Comparison of ENCODE assay signal across 7 cellular contexts in genomic region chr14:23057757-23058653, GRCh38. TPM values are rescaled to one million over a fixed set of nuclear protein-coding genes. Genes with fewer than 3 reads are reported as not detected.
DNase-seq lines count a peak whose midpoint lies in the region; ATAC-seq and TF ChIP-seq lines count a peak whose summit lies in the region.

No MANE protein-coding gene starts in this region.

- H3K9me3 ChIP-seq in lower lobe of right lung: no peaks in the 10 kb centered on the region

- ATAC-seq in GM19023 (IDR thresholded peaks at IDR 0.05; ENCODE audit: unreplicated experiment) (peak; percentile 60), HG03354 (IDR thresholded peaks at IDR 0.05; ENCODE audit: poor library complexity, severe bottlenecking, unreplicated experiment) (peak; percentile 66), lower lobe of right lung (peak; percentile 87)

- H3K27ac ChIP-seq in lower lobe of right lung: peak overlapping the region; percentile 58

- H3K4me3 ChIP-seq in lower lobe of right lung: peak overlapping the region; percentile 81

- no peaks in the 10 kb centered on the region for H3K27me3 ChIP-seq in lower lobe of right lung (ENCODE audit: low read depth)

- H3K4me3 Mint-ChIP-seq in dendritic cell treated with granulocyte-macrophage colony-stimulating factor and Interleukin-4, amounts not matched to agents 40 ng/mL and 50 ng/mL, for 4 days: peak overlapping the region; percentile 78

- H3K9me3 Mint-ChIP-seq in dendritic cell treated with granulocyte-macrophage colony-stimulating factor and Interleukin-4, amounts not matched to agents 40 ng/mL and 50 ng/mL, for 4 days: no peaks in the 10 kb centered on the region

- H3K36me3 ChIP-seq in lower lobe of right lung: peaks cover 45% of the 10 kb centered on the region

- peaks cover 50% of the 10 kb centered on the region for H3K36me3 Mint-ChIP-seq in dendritic cell treated with granulocyte-macrophage colony-stimulating factor and Interleukin-4, amounts not matched to agents 40 ng/mL and 50 ng/mL, for 4 days (ENCODE audit: low read depth)

- H3K27ac Mint-ChIP-seq in dendritic cell treated with granulocyte-macrophage colony-stimulating factor and Interleukin-4, amounts not matched to agents 40 ng/mL and 50 ng/mL, for 4 days: no peak overlapping the region

- H3K4me1 ChIP-seq in lower lobe of right lung: peaks cover 23% of the 10 kb centered on the region

- peaks cover 20% of the 10 kb centered on the region for H3K27me3 Mint-ChIP-seq in dendritic cell treated with granulocyte-macrophage colony-stimulating factor and Interleukin-4, amounts not matched to agents 40 ng/mL and 50 ng/mL, for 4 days

- intact Hi-C loops in dendritic cell treated with granulocyte-macrophage colony-stimulating factor and Interleukin-4, amounts not matched to agents 40 ng/mL and 50 ng/mL, for 4 days (cut with micrococcal nuclease): loop anchor here (1.0 kb wide), 1 partner anchor 72 kb away; no protein-coding TSS in a partner anchor
- intact Hi-C loops in lower lobe of right lung (cut with DNase I): loop anchor here (5.0 kb wide), 1 partner anchor 71 kb away; no protein-coding TSS in a partner anchor

- peaks cover 30% of the 10 kb centered on the region for H3K4me1 Mint-ChIP-seq in dendritic cell treated with granulocyte-macrophage colony-stimulating factor and Interleukin-4, amounts not matched to agents 40 ng/mL and 50 ng/mL, for 4 days (ENCODE audit: low read depth)

- DNase-seq in activated CD4-positive, CD25-positive, alpha-beta regulatory T cell treated with anti-CD3 and anti-CD28 coated beads, Interleukin-2, amount 50 U/mL, for 72 hours: peak; percentile 87
- DNase-seq in lower lobe of right lung (peak; percentile 89), NCI-H2029 (lab: John Stamatoyannopoulos, UW) (no peak)
- DNase-seq in stimulated activated CD4-positive, alpha-beta T cell treated with anti-CD3 and anti-CD28 coated beads, TNF-alpha, amount 100 ng/mL, for 48 hours (ENCODE audit: low read depth in 3 of 3): peak; percentile 73 to 83 (median 79)

- TF ChIP-seq CTCF in lower lobe of right lung (IDR thresholded peaks at IDR 0.05): peak; percentile 95

RNA-seq across cellular contexts. Expression of gene CDH24, which starts 0.7 kb away (rescaled TPM):
- 5.6 TPM for total RNA-seq in lower lobe of right lung

RNA-seq across cellular contexts. Expression of gene PSMB11, which starts 16.0 kb away (rescaled TPM):
- not detected for total RNA-seq in lower lobe of right lung

RNA-seq across cellular contexts. Expression of gene PSMB5, which starts 23.3 kb away (rescaled TPM):
- 71.5 TPM for total RNA-seq in lower lobe of right lung

RNA-seq across cellular contexts. Expression of gene ACIN1, which starts 36.9 kb away (rescaled TPM):
- total RNA-seq in lower lobe of right lung: 163 TPM

RNA-seq across cellular contexts. Expression of gene C14orf119, which starts 37.3 kb away (rescaled TPM):
- total RNA-seq in lower lobe of right lung: 53.3 TPM
